In the genomic region with DNA sequence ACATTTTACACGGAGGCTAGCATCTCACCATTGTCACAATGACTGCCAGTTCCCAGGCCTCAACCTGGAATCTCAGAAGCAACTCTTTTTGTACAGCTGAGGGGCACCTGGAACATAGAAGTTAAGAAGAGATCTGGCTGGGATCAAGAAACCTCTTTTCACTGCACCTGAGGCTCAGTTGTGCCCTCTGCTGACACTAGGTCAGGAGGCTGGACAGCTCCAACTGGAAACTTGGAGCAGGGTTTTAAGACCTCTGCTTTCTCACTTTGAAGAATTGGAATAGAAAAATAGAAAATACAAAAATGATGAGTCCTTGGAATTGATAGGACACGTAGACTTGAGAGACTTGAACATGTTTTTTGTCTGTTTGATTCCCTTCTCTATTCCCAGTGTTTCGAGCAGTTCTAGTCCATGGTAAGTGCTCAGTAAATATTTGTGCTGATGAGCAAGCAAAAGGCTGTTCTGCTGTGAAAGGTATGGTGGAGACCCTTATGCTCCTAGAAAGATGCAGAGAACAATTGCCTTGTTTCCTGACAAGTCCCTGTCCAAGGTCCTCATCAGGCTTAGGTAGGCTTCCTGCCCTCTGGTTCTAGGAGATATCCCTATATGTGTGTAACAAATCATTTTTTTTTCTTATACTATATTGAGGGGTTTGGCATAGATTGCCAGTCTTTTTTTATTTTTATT, we compare ENCODE assay signal across 9 cellular contexts. TPM values are rescaled to one million over a fixed set of nuclear protein-coding genes. Genes with fewer than 3 reads are reported as not detected.
A peak's percentile ranks its signal among the peaks of the same experiment; 100 is the strongest.
DNase-seq lines count a peak whose midpoint lies in the region; ATAC-seq, FAIRE-seq and TF ChIP-seq lines count a peak whose summit lies in the region.
"Had no signal": no experiment of that assay in that cellular context is flagged by ENCODE, and none has a peak within 500 bp of the region (broad histone marks: within the 10 kb centered on the region; RNA-seq: fewer than 3 reads in every experiment).

No MANE protein-coding gene starts in this region.

- peak in 1 of 2 experiments; percentile 51 for DNase-seq in A549 (ENCODE audit: low read depth in 1 of 2, low spot score in 1 of 2)
- DNase-seq in GM10248 (ENCODE audit: extremely low spot score) = no peak
- peak; percentile 35 for DNase-seq in PC-3
- peak; percentile 18 for DNase-seq in fibroblast of the aortic adventitia (ENCODE audit: low read depth)
- DNase-seq in activated CD8-positive, alpha-beta memory T cell treated with anti-CD3 and anti-CD28 coated beads for 24 hours = no peak
- DNase-seq in superior temporal gyrus (ENCODE audit: extremely low spot score) = no peak
- DNase-seq in colonic mucosa = no peak
- DNase-seq: activated CD8-positive, alpha-beta T cell treated with anti-CD3 and anti-CD28 coated beads for 36 hours had no signal

- TF ChIP-seq CTCF in A549 (IDR thresholded peaks at IDR 0.05) = peak; percentile 55
- TF ChIP-seq CTCF in GM10248 (IDR thresholded peaks at IDR 0.05; ENCODE audit: control extremely low read depth, extremely low read depth, low read depth, missing control alignments) = peak; percentile 48
- peak; percentile 52 for TF ChIP-seq CTCF in PC-3 (conservative IDR thresholded peaks at IDR 0.05; ENCODE audit: low read depth, low read length)
- peak; percentile 26 for TF ChIP-seq CTCF in fibroblast of the aortic adventitia (IDR thresholded peaks at IDR 0.05; ENCODE audit: insufficient read depth, low read length)
- no peak for TF ChIP-seq CTCF in colonic mucosa (IDR thresholded peaks at IDR 0.05)

- no peak for TF ChIP-seq POLR2A in A549 (IDR thresholded peaks at IDR 0.05; ENCODE audit: low read length)

- H3K4me2 ChIP-seq in A549 (no peak overlapping the region), PC-3 (ENCODE audit: low read length) (no peak overlapping the region)

- no peak for TF ChIP-seq EP300 in A549 (IDR thresholded peaks at IDR 0.05)

- no peak overlapping the region for H3K9ac ChIP-seq in PC-3 (ENCODE audit: low read length)
- H3K9ac ChIP-seq in colonic mucosa (ENCODE audit: low read depth in 2 of 2, low read length in 2 of 2) = no peak overlapping the region

- H3K9me3 ChIP-seq in A549 = no peaks in the 10 kb centered on the region
- H3K9me3 ChIP-seq in PC-3 (ENCODE audit: low read length) = no peaks in the 10 kb centered on the region
- H3K9me3 ChIP-seq in colonic mucosa = no peaks in the 10 kb centered on the region

- intact Hi-C loops in PC-3 (cut with micrococcal nuclease) (no loop called here), colonic mucosa (cut with DNase I) (no loop called here)

- no peaks in the 10 kb centered on the region for H3F3A ChIP-seq in PC-3 (ENCODE audit: low read length, unreplicated experiment)

- H2AFZ ChIP-seq in PC-3 (ENCODE audit: low read length) = no peak overlapping the region

- H3K79me2 ChIP-seq in PC-3 (ENCODE audit: low read length) = no peaks in the 10 kb centered on the region

- no peaks in the 10 kb centered on the region for H3K27me3 ChIP-seq in PC-3 (ENCODE audit: low read length)
- no peaks in the 10 kb centered on the region for H3K27me3 ChIP-seq in colonic mucosa

- no peaks in the 10 kb centered on the region for H4K20me1 ChIP-seq in PC-3 (ENCODE audit: low read length)

- WGBS in A549 (ENCODE audit: missing lambda C conversion rate) = 24% methylated on average over 3 of the region's 3 CpGs

- POLR2A ChIA-PET in A549 (lab: Yijun Ruan, JAX) (interaction anchor here (0.5 kb wide), 1 partner anchor 9 kb away, joined by 3 read pairs; no protein-coding TSS in a partner anchor), GM10248 (lab: Yijun Ruan, JAX) (no interaction called here), PC-3 (lab: Charles Lee; ENCODE audit: unreplicated experiment) (no interaction called here)

- H3K36me3 ChIP-seq in PC-3 (ENCODE audit: low read depth, low read length) (no peaks in the 10 kb centered on the region), colonic mucosa (no peaks in the 10 kb centered on the region)

- peak; percentile 48 to 58 for TF ChIP-seq RAD21 in A549 (conservative IDR thresholded peaks at IDR 0.05 in 1 of 2, IDR thresholded peaks at IDR 0.05 in 1 of 2)

- peak; percentile 82 to 87; a peak in 5 of 6 replicates for ATAC-seq in A549
- ATAC-seq in PC-3 = peak; percentile 67; the same call in 1 of the 2 replicates
- ATAC-seq in HG03565 (IDR thresholded peaks at IDR 0.05; ENCODE audit: unreplicated experiment) = no peak
- ATAC-seq: activated CD8-positive, alpha-beta T cell treated with anti-CD3 and anti-CD28 coated beads for 36 hours had no signal

- CTCF ChIA-PET in A549 (lab: Yijun Ruan, JAX) (interaction anchor here (0.8 to 3.2 kb wide), 13 partner anchors 8 to 416 kb away, joined by 3 to 14 read pairs (median 5); no protein-coding TSS in a partner anchor), GM10248 (lab: Yijun Ruan, JAX) (interaction anchor here (0.7 to 1.2 kb wide), 4 partner anchors 11 to 445 kb away, joined by 3 to 5 read pairs (median 4); no protein-coding TSS in a partner anchor), PC-3 (lab: Charles Lee) (interaction anchor here (1.3 kb wide), 1 partner anchor 9 kb away, joined by 3 read pairs; no protein-coding TSS in a partner anchor)

- H3K4me3 ChIP-seq in A549 (no peak overlapping the region), PC-3 (ENCODE audit: low read length) (no peak overlapping the region), fibroblast of the aortic adventitia (ENCODE audit: low read depth, low read length) (no peak overlapping the region), colonic mucosa (no peak overlapping the region)

- no peak for FAIRE-seq in A549 (lab: Jason Lieb, UNC)

- H3K27ac ChIP-seq in A549 = no peak overlapping the region
- no peak overlapping the region for H3K27ac ChIP-seq in PC-3 (ENCODE audit: low read length)
- H3K27ac ChIP-seq in colonic mucosa = no peak overlapping the region

- H3K9me2 ChIP-seq in PC-3 (replicated peaks; ENCODE audit: low read length) = no peaks in the 10 kb centered on the region

- BruUV-seq in PC-3 (replicated peaks; lab: Mats Ljungman, UMichigan) = no TSS peak

- no peaks in the 10 kb centered on the region for H3K4me1 ChIP-seq in A549
- H3K4me1 ChIP-seq in PC-3 (ENCODE audit: insufficient read depth, low read length) = no peaks in the 10 kb centered on the region
- no peaks in the 10 kb centered on the region for H3K4me1 ChIP-seq in colonic mucosa

TF ChIP-seq in A549, 52 proteins besides CTCF, POLR2A, EP300 and RAD21 (continues in another document):
- TF ChIP-seq, protein P1, sequence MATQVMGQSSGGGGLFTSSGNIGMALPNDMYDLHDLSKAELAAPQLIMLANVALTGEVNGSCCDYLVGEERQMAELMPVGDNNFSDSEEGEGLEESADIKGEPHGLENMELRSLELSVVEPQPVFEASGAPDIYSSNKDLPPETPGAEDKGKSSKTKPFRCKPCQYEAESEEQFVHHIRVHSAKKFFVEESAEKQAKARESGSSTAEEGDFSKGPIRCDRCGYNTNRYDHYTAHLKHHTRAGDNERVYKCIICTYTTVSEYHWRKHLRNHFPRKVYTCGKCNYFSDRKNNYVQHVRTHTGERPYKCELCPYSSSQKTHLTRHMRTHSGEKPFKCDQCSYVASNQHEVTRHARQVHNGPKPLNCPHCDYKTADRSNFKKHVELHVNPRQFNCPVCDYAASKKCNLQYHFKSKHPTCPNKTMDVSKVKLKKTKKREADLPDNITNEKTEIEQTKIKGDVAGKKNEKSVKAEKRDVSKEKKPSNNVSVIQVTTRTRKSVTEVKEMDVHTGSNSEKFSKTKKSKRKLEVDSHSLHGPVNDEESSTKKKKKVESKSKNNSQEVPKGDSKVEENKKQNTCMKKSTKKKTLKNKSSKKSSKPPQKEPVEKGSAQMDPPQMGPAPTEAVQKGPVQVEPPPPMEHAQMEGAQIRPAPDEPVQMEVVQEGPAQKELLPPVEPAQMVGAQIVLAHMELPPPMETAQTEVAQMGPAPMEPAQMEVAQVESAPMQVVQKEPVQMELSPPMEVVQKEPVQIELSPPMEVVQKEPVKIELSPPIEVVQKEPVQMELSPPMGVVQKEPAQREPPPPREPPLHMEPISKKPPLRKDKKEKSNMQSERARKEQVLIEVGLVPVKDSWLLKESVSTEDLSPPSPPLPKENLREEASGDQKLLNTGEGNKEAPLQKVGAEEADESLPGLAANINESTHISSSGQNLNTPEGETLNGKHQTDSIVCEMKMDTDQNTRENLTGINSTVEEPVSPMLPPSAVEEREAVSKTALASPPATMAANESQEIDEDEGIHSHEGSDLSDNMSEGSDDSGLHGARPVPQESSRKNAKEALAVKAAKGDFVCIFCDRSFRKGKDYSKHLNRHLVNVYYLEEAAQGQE (IDR thresholded peaks at IDR 0.05) = peak; percentile 87
- TF ChIP-seq MAFK (IDR thresholded peaks at IDR 0.05; ENCODE audit: partially characterized antibody) (no peak), HOXA7 (CRISPR knock-in tag; IDR thresholded peaks at IDR 0.05) (no peak), EHMT2 (IDR thresholded peaks at IDR 0.05; ENCODE audit: low read depth) (peak; percentile 88; the same call in 1 of the 2 replicates), BHLHE40 (IDR thresholded peaks at IDR 0.05; ENCODE audit: low read depth, low read length) (no peak), NPAS2 (CRISPR knock-in tag; IDR thresholded peaks at IDR 0.05; ENCODE audit: borderline replicate concordance) (no peak)
- TF ChIP-seq, protein P2, sequence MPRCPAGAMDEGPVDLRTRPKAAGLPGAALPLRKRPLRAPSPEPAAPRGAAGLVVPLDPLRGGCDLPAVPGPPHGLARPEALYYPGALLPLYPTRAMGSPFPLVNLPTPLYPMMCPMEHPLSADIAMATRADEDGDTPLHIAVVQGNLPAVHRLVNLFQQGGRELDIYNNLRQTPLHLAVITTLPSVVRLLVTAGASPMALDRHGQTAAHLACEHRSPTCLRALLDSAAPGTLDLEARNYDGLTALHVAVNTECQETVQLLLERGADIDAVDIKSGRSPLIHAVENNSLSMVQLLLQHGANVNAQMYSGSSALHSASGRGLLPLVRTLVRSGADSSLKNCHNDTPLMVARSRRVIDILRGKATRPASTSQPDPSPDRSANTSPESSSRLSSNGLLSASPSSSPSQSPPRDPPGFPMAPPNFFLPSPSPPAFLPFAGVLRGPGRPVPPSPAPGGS (IDR thresholded peaks at IDR 0.05) = no peak

RNA-seq across cellular contexts. Expression of gene PPM1D, which starts 13.6 kb away (rescaled TPM):
- polyA plus RNA-seq in A549 (2011; rRNA removed) (10.5 and 11.6 TPM in 2 replicates), A549 (2017; fragmentation: RNase III; extraction: RNeasy Plus Mini Kit Qiagen cat#74134 plus additional on column Dnase treatment) (12.0 to 13.5 TPM (median 13.5 TPM) in 3 replicates)
- polyA plus RNA-seq in A549 (2012; cell fraction: cytosol; rRNA removed) = 4.1 and 4.8 TPM in 2 replicates
- polyA plus RNA-seq in A549 (2012; cell fraction: nucleus; rRNA removed) = 3.6 and 4.9 TPM in 2 replicates
- 11.1 and 12.2 TPM in 2 replicates for polyA minus RNA-seq in A549 (2011; rRNA and poly(A)+ RNA removed)
- total RNA-seq in PC-3 (2014; rRNA removed) (8.2 and 8.4 TPM in 2 replicates), fibroblast of the aortic adventitia (ENCODE audit: low replicate concordance) (8.7 and 24.6 TPM in 2 replicates), colonic mucosa (10 to 100 TPM; 21.2 to 22.8 TPM)

Comparison
In these comparisons a context has a peak if more than half of its experiments do, and no peak if none do; other contexts are left out.
1. DNase-seq: peak in PC-3 (single experiment) and fibroblast of the aortic adventitia (single experiment); none in GM10248 (single experiment), activated CD8-positive, alpha-beta memory T cell treated with anti-CD3 and anti-CD28 coated beads for 24 hours (single experiment), superior temporal gyrus (single experiment) and colonic mucosa (single experiment).